Comparison of ENCODE assay signal across 20 cellular contexts in the genomic region with DNA sequence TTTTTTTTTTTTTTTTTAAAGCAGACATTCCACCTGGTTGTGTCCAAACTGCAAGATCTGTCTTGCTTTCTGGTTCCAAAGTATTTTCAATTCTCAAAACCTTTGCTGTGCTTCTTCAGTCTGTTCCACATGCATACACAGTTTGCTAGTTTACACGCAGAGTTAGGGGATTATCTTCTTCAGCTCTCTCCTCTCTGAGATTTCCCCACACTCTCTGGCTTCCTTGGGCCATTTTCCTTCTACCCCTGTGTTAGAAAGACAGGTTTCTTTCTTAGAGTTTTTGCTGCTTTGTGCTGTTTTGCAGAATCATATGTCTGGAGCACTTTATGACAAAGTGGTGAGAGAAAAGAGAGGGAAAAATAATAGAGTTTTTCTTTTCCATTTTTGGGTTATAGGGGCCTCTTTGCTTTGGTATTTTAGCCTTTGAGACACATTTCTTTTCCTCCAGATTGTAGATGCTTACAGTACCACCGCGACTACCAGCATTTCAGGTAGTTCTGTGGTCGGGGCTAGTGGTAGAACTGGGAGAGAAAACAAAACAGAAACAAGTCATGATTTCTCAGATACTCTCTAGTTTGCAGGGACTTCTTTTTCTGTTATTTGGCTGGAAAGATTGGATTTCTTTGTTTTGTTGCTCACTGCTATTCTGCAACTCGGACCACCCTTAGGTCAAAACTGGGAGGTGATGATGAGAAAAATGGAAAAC.
A peak's percentile ranks its signal among the peaks of the same experiment; 100 is the strongest.
DNase-seq lines count a peak whose midpoint lies in the region; ATAC-seq and TF ChIP-seq lines count a peak whose summit lies in the region.
"Had no signal": no experiment of that assay in that cellular context is flagged by ENCODE, and none has a peak within 500 bp of the region (broad histone marks: within the 10 kb centered on the region; RNA-seq: fewer than 3 reads in every experiment).

No MANE protein-coding gene starts in this region.

- no peaks in the 10 kb centered on the region for H3K27me3 Mint-ChIP-seq in activated CD8-positive, alpha-beta memory T cell treated with anti-CD3 and anti-CD28 coated beads, Interleukin-2, amount 10 ng/mL, durations not matched to agents 7 days and 5 days

- H3K9me3 ChIP-seq in thyroid gland: peaks cover 4% of the 10 kb centered on the region
- H3K9me3 ChIP-seq: colonic mucosa, neutrophil, right lobe of liver, upper lobe of right lung had no signal

- no peak for TF ChIP-seq POLR2A in thyroid gland (IDR thresholded peaks at IDR 0.05)

- CTCF ChIA-PET in activated CD8-positive, alpha-beta memory T cell treated with anti-CD3 and anti-CD28 coated beads, Interleukin-2, amount 10 ng/mL, durations not matched to agents 7 days and 5 days (lab: Charles Lee): no interaction called here

- no peaks in the 10 kb centered on the region for H3K27me3 ChIP-seq in thyroid gland
- H3K27me3 ChIP-seq: colonic mucosa, neutrophil, right lobe of liver, upper lobe of right lung had no signal

- DNase-seq in activated CD8-positive, alpha-beta memory T cell treated with anti-CD3 and anti-CD28 coated beads, Interleukin-2, amount 10 ng/mL, durations not matched to agents 7 days and 5 days: peak; percentile 70
- DNase-seq in activated CD8-positive, alpha-beta memory T cell treated with anti-CD3 and anti-CD28 coated beads, Interleukin-2, amount 50 U/mL, for 48 hours: no peak
- DNase-seq in thyroid gland: no peak
- DNase-seq in pons (ENCODE audit: low spot score): no peak
- DNase-seq in activated gamma-delta T cell (lab: John Stamatoyannopoulos, UW): no peak
- DNase-seq: activated CD4-positive, alpha-beta T cell treated with anti-CD3 and anti-CD28 coated beads, Interleukin-2, amount 50 U/mL, for 1 hour; colonic mucosa; erythroblast; mesenchymal stem cell; NCI-H2029; NCI-H69; right lobe of liver; RPMI8226; stimulated activated CD4-positive, alpha-beta T cell treated with anti-CD3 and anti-CD28 coated beads, Interleukin-4, amount 100 ng/mL, for 1 hour; upper lobe of right lung had no signal

- H3K9me3 Mint-ChIP-seq in activated CD8-positive, alpha-beta memory T cell treated with anti-CD3 and anti-CD28 coated beads, Interleukin-2, amount 10 ng/mL, durations not matched to agents 7 days and 5 days (ENCODE audit: low read depth): peaks cover 9% of the 10 kb centered on the region

- peak overlapping the region; percentile 36 for H3K4me3 Mint-ChIP-seq in activated CD8-positive, alpha-beta memory T cell treated with anti-CD3 and anti-CD28 coated beads, Interleukin-2, amount 10 ng/mL, durations not matched to agents 7 days and 5 days

- H3K36me3 Mint-ChIP-seq in activated CD8-positive, alpha-beta memory T cell treated with anti-CD3 and anti-CD28 coated beads, Interleukin-2, amount 10 ng/mL, durations not matched to agents 7 days and 5 days: peaks cover 55% of the 10 kb centered on the region

- intact Hi-C loops in thyroid gland (cut with DNase I): no loop called here

- H3K27ac Mint-ChIP-seq in activated CD8-positive, alpha-beta memory T cell treated with anti-CD3 and anti-CD28 coated beads, Interleukin-2, amount 10 ng/mL, durations not matched to agents 7 days and 5 days: peak overlapping the region; percentile 71

- WGBS in thyroid gland, 2 donors: 90 to 94% methylated on average over 5 of the region's 5 CpGs

- peak overlapping the region in 2 of 3 donors; percentile 6 to 18 for H3K27ac ChIP-seq in thyroid gland
- H3K27ac ChIP-seq: A549, colonic mucosa, neutrophil, right lobe of liver, upper lobe of right lung had no signal

- H3K4me1 ChIP-seq in thyroid gland: peaks cover 7 to 9% of the 10 kb centered on the region in 2 donors
- H3K4me1 ChIP-seq: A549, colonic mucosa, right lobe of liver, upper lobe of right lung had no signal

- no peak for TF ChIP-seq CTCF in thyroid gland (IDR thresholded peaks at IDR 0.05)

- no peaks in the 10 kb centered on the region for H3K36me3 ChIP-seq in thyroid gland
- H3K36me3 ChIP-seq: colonic mucosa had no signal

- peaks cover 15% of the 10 kb centered on the region for H3K4me1 Mint-ChIP-seq in activated CD8-positive, alpha-beta memory T cell treated with anti-CD3 and anti-CD28 coated beads, Interleukin-2, amount 10 ng/mL, durations not matched to agents 7 days and 5 days

- peak; percentile 80 for ATAC-seq in activated CD8-positive, alpha-beta memory T cell treated with anti-CD3 and anti-CD28 coated beads, Interleukin-2, amount 10 ng/mL, durations not matched to agents 7 days and 5 days
- ATAC-seq in GM21825 (IDR thresholded peaks at IDR 0.05; ENCODE audit: unreplicated experiment) (peak; percentile 72), HG03432 (IDR thresholded peaks at IDR 0.05; ENCODE audit: unreplicated experiment) (peak; percentile 80), GM19328 (IDR thresholded peaks at IDR 0.05; ENCODE audit: unreplicated experiment) (no peak)
- ATAC-seq: A549, right lobe of liver, upper lobe of right lung had no signal

- H3K4me3 ChIP-seq in thyroid gland (replicated peaks in 1 of 3): no peak overlapping the region
- H3K4me3 ChIP-seq: A549, colonic mucosa, right lobe of liver, upper lobe of right lung had no signal
